In the genomic region with DNA sequence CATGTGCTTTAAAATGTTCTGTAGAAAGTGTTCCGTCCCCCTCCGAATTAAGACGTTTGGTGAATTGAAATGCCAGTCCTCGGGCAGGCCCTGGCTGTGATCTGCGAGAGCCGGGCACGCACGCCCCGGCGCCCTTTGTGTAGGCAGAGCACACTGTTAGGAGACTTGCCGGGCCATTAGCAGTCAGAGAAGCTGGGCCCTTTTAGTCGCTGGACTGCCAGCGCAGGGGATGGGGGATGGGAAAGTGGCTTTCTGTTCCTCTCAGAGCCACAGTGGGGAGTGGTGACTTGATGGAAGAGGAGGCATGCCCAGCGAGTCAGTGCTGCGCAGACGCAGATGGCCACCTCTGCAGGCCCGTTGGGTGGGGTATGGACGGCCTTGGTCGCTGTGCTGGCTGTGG, we compare ENCODE assay signal across 14 cellular contexts. TPM values are rescaled to one million over a fixed set of nuclear protein-coding genes. Genes with fewer than 3 reads are reported as not detected.
DNase-seq lines count a peak whose midpoint lies in the region; ATAC-seq and TF ChIP-seq lines count a peak whose summit lies in the region.
"Had no signal": no experiment of that assay in that cellular context is flagged by ENCODE, and none has a peak within 500 bp of the region (broad histone marks: within the 10 kb centered on the region; RNA-seq: fewer than 3 reads in every experiment).

No MANE protein-coding gene starts in this region.

- no peak for ATAC-seq in right cardiac atrium
- no peak for ATAC-seq in GM21529 (IDR thresholded peaks at IDR 0.05; ENCODE audit: unreplicated experiment)
- no peak for ATAC-seq in HG03571 (IDR thresholded peaks at IDR 0.05; ENCODE audit: unreplicated experiment)

- POLR2A ChIA-PET in CD4-positive, alpha-beta memory T cell (lab: Charles Lee; ENCODE audit: partially characterized antibody) = no interaction called here
- POLR2A ChIA-PET in CD8-positive, alpha-beta memory T cell (lab: Charles Lee) = no interaction called here

- no peak overlapping the region for H3K27ac Mint-ChIP-seq in nephron progenitor cell
- no peak overlapping the region for H3K27ac Mint-ChIP-seq in CD4-positive, alpha-beta memory T cell
- no peak overlapping the region for H3K27ac Mint-ChIP-seq in CD8-positive, alpha-beta memory T cell

- H3K36me3 Mint-ChIP-seq in nephron progenitor cell (ENCODE audit: low read depth) = no peaks in the 10 kb centered on the region
- H3K36me3 Mint-ChIP-seq in CD4-positive, alpha-beta memory T cell = no peaks in the 10 kb centered on the region
- no peaks in the 10 kb centered on the region for H3K36me3 Mint-ChIP-seq in CD8-positive, alpha-beta memory T cell

- CTCF ChIA-PET in CD4-positive, alpha-beta memory T cell (lab: Charles Lee; ENCODE audit: partially characterized antibody) = no interaction called here
- CTCF ChIA-PET in CD8-positive, alpha-beta memory T cell (lab: Charles Lee) = no interaction called here

- H3K27me3 ChIP-seq in right cardiac atrium (ENCODE audit: control insufficient read depth, insufficient read depth) = no peaks in the 10 kb centered on the region
- no peaks in the 10 kb centered on the region for H3K27me3 ChIP-seq in CD4-positive, alpha-beta memory T cell (ENCODE audit: insufficient read depth, low read length)
- no peaks in the 10 kb centered on the region for H3K27me3 ChIP-seq in CD8-positive, alpha-beta memory T cell (ENCODE audit: insufficient read depth, low read length, poor library complexity, severe bottlenecking)

- H3K9me3 ChIP-seq in right cardiac atrium (ENCODE audit: control insufficient read depth, low read length) = no peaks in the 10 kb centered on the region
- H3K9me3 ChIP-seq in CD4-positive, alpha-beta memory T cell (ENCODE audit: control insufficient read depth in 1 of 2, low read length in 2 of 2) = no peaks in the 10 kb centered on the region
- H3K9me3 ChIP-seq in CD8-positive, alpha-beta memory T cell (ENCODE audit: low read length) = no peaks in the 10 kb centered on the region

- H3K4me1 ChIP-seq in right cardiac atrium (ENCODE audit: control insufficient read depth, insufficient read depth, low read length) = peaks cover 3% of the 10 kb centered on the region
- H3K4me1 ChIP-seq in CD4-positive, alpha-beta memory T cell (ENCODE audit: insufficient read depth, low read length) = no peaks in the 10 kb centered on the region
- H3K4me1 ChIP-seq in CD8-positive, alpha-beta memory T cell (ENCODE audit: insufficient read depth, low read length) = no peaks in the 10 kb centered on the region

- TF ChIP-seq CTCF in nephron progenitor cell (IDR thresholded peaks at IDR 0.05) = no peak

- H3K4me3 Mint-ChIP-seq in nephron progenitor cell = peak overlapping the region; percentile 38
- H3K4me3 Mint-ChIP-seq in CD4-positive, alpha-beta memory T cell = no peak overlapping the region
- H3K4me3 Mint-ChIP-seq in CD8-positive, alpha-beta memory T cell = no peak overlapping the region

- H3K36me3 ChIP-seq in CD4-positive, alpha-beta memory T cell (ENCODE audit: insufficient read depth, low read length) = no peaks in the 10 kb centered on the region
- no peaks in the 10 kb centered on the region for H3K36me3 ChIP-seq in CD8-positive, alpha-beta memory T cell (ENCODE audit: insufficient read depth, low read length)

- peaks cover 27% of the 10 kb centered on the region for H3K4me1 Mint-ChIP-seq in nephron progenitor cell
- H3K4me1 Mint-ChIP-seq in CD4-positive, alpha-beta memory T cell = peaks cover 0 to 19% (median 3%) of the 10 kb centered on the region in 4 donors
- H3K4me1 Mint-ChIP-seq in CD8-positive, alpha-beta memory T cell = peaks cover 0 to 11% (median 2%) of the 10 kb centered on the region in 3 donors

- H3K27me3 Mint-ChIP-seq in nephron progenitor cell (ENCODE audit: low read depth, poor library complexity) = peaks cover 66% of the 10 kb centered on the region
- peaks cover 28 to 36% of the 10 kb centered on the region in 2 donors for H3K27me3 Mint-ChIP-seq in CD4-positive, alpha-beta memory T cell
- peaks cover 30 to 62% of the 10 kb centered on the region in 2 donors for H3K27me3 Mint-ChIP-seq in CD8-positive, alpha-beta memory T cell

- intact Hi-C loops in right cardiac atrium (cut with DNase I) = no loop called here
- intact Hi-C loops in CD4-positive, alpha-beta memory T cell (cut with micrococcal nuclease) = no loop called here

- no peak overlapping the region for H3K27ac ChIP-seq in right cardiac atrium (ENCODE audit: low read length)
- no peak overlapping the region for H3K27ac ChIP-seq in CD4-positive, alpha-beta memory T cell (ENCODE audit: low read depth, low read length)
- H3K27ac ChIP-seq in CD8-positive, alpha-beta memory T cell (ENCODE audit: low read depth, low read length) = no peak overlapping the region
- H3K27ac ChIP-seq: coronary artery had no signal

- DNase-seq in AML-193 (lab: John Stamatoyannopoulos, UW) (peak; percentile 24 to 34), NOMO-1 (lab: John Stamatoyannopoulos, UW; ENCODE audit: unreplicated experiment in 2 of 2) (peak; percentile 86 to 91), right cardiac atrium (peak; percentile 49 to 80 (median 80)), nephron progenitor cell (no peak)
- no peak for DNase-seq in CD4-positive, alpha-beta memory T cell
- DNase-seq in CD8-positive, alpha-beta memory T cell = no peak
- DNase-seq: ACHN; NCI-H1436 treated with DMSO at 0.1 percent for 48 hours; NCI-H69; SHP77 treated with DMSO at 0.1 percent for 48 hours; stimulated activated CD4-positive, alpha-beta T cell treated with anti-CD3 and anti-CD28 coated beads, Interleukin-15, amount 100 ng/mL, for 24 hours had no signal

- whole genome bisulfite sequencing in right cardiac atrium = 89% methylated on average over 19 of the region's 19 CpGs

- H3K9me3 Mint-ChIP-seq in nephron progenitor cell = no peaks in the 10 kb centered on the region
- H3K9me3 Mint-ChIP-seq in CD4-positive, alpha-beta memory T cell = no peaks in the 10 kb centered on the region
- peaks cover 0 to 2% (median 0%) of the 10 kb centered on the region in 5 donors for H3K9me3 Mint-ChIP-seq in CD8-positive, alpha-beta memory T cell

- no peak overlapping the region for H3K4me3 ChIP-seq in right cardiac atrium (ENCODE audit: low read length)
- no peak overlapping the region for H3K4me3 ChIP-seq in CD4-positive, alpha-beta memory T cell (ENCODE audit: low read length in 2 of 2)
- H3K4me3 ChIP-seq in CD8-positive, alpha-beta memory T cell (ENCODE audit: low read length) = no peak overlapping the region
- H3K4me3 ChIP-seq: coronary artery had no signal

RNA-seq across cellular contexts. Expression of a gene that starts 2.2 kb away (rescaled TPM):
- total RNA-seq in right cardiac atrium = 10 to 100 TPM in 3 of 4 donors, 1 to 10 TPM in 1; 6.7 to 19.5 (median 16.2) TPM
- polyA plus RNA-seq in right cardiac atrium = 10.9 TPM
- not detected for total RNA-seq in CD4-positive, alpha-beta memory T cell
- polyA plus RNA-seq in CD4-positive, alpha-beta memory T cell = not detected
- total RNA-seq in CD8-positive, alpha-beta memory T cell = not detected
- polyA plus RNA-seq in CD8-positive, alpha-beta memory T cell = not detected

Comparison
In these comparisons a context has a peak if more than half of its experiments do, and no peak if none do; other contexts are left out.
1. DNase-seq: peak in AML-193 (2 of 2), NOMO-1 (2 of 2) and right cardiac atrium (3 of 3); none in nephron progenitor cell (single experiment), CD4-positive, alpha-beta memory T cell (0 of 5) and CD8-positive, alpha-beta memory T cell (0 of 5).
2. RNA of a gene that starts 2.2 kb away (total RNA-seq): 6.7 to 19.5 TPM in right cardiac atrium; not detected in CD8-positive, alpha-beta memory T cell and not detected in CD4-positive, alpha-beta memory T cell; every median in the first group is over 4 times any median in the second.